ENCODE assay signal across 15 cellular contexts in genomic region chr15:58528197-58528870, GRCh38.
DNase-seq lines count a peak whose midpoint lies in the region; FAIRE-seq and TF ChIP-seq lines count a peak whose summit lies in the region.
"Had no signal": no experiment of that assay in that cellular context is flagged by ENCODE, and none has a peak within 500 bp of the region (broad histone marks: within the 10 kb centered on the region; RNA-seq: fewer than 3 reads in every experiment).

No MANE protein-coding gene starts in this region.

- no peak overlapping the region for H3K4me3 ChIP-seq in Peyer's patch
- no peak overlapping the region for H3K4me3 ChIP-seq in cardiac muscle cell

- TF ChIP-seq CTCF in AG09319 (IDR thresholded peaks at IDR 0.05; ENCODE audit: low read depth, low read length): no peak
- TF ChIP-seq CTCF in Peyer's patch (IDR thresholded peaks at IDR 0.05): no peak
- no peak for TF ChIP-seq CTCF in cardiac muscle cell (IDR thresholded peaks at IDR 0.05; ENCODE audit: low read depth, low read length)

- DNase-seq in AG09319 (ENCODE audit: extremely low read depth, low read depth) (peak; percentile 36), Peyer's patch (peak in 1 of 3 donors; percentile 59), cardiac muscle cell (ENCODE audit: low read depth in 1 of 2, low spot score in 1 of 2) (peak; percentile 18 to 82), mucosa of gallbladder (ENCODE audit: low spot score) (peak; percentile 73), NCI-H524 treated with DMSO at 0.1 percent for 48 hours (lab: John Stamatoyannopoulos, UW) (no peak), DMS79 (lab: John Stamatoyannopoulos, UW) (no peak), H54 (ENCODE audit: insufficient read length, low spot score) (no peak)
- DNase-seq in effector CD4-positive, alpha-beta T cell: no peak
- DNase-seq: activated CD4-positive, CD25-positive, alpha-beta regulatory T cell; activated gamma-delta T cell; naive thymus-derived CD4-positive, alpha-beta T cell; NCI-H2227 treated with DMSO at 0.1 percent for 48 hours; SHP77 treated with DMSO at 0.1 percent for 48 hours; stimulated activated CD4-positive, alpha-beta T cell treated with anti-CD3 and anti-CD28 coated beads, Interleukin-15, amount 100 ng/mL, for 24 hours had no signal

- FAIRE-seq in H54 (lab: Jason Lieb, UNC): no peak
- FAIRE-seq: H1 had no signal

- TF ChIP-seq POLR2A in Peyer's patch (IDR thresholded peaks at IDR 0.05) (no peak), H54 (IDR thresholded peaks at IDR 0.05; ENCODE audit: low read depth, low read length) (no peak)

- H3K36me3 ChIP-seq in Peyer's patch: no peaks in the 10 kb centered on the region
- no peaks in the 10 kb centered on the region for H3K36me3 ChIP-seq in cardiac muscle cell

- H3K27ac ChIP-seq in Peyer's patch (peak overlapping the region in 3 of 4 donors; percentile 18 to 60 (median 53)), cardiac muscle cell (no peak overlapping the region)

- H3K4me1 ChIP-seq in Peyer's patch (peaks cover 0 to 16% (median 2%) of the 10 kb centered on the region in 4 donors), cardiac muscle cell (ENCODE audit: low read depth) (no peaks in the 10 kb centered on the region)

- no peaks in the 10 kb centered on the region for H3K27me3 ChIP-seq in Peyer's patch
- H3K27me3 ChIP-seq in cardiac muscle cell: no peaks in the 10 kb centered on the region

- H3K9me3 ChIP-seq in Peyer's patch: no peaks in the 10 kb centered on the region
- no peaks in the 10 kb centered on the region for H3K9me3 ChIP-seq in cardiac muscle cell (ENCODE audit: low read depth)

Comparison
In these comparisons a context has a peak if more than half of its experiments do, and no peak if none do; other contexts are left out.
1. DNase-seq: peak in AG09319 (single experiment), cardiac muscle cell (2 of 2) and mucosa of gallbladder (single experiment); none in NCI-H524 treated with DMSO at 0.1 percent for 48 hours (single experiment), DMS79 (single experiment), H54 (single experiment) and effector CD4-positive, alpha-beta T cell (single experiment).